8 cellular contexts compared by ENCODE assay signal in the genomic region with DNA sequence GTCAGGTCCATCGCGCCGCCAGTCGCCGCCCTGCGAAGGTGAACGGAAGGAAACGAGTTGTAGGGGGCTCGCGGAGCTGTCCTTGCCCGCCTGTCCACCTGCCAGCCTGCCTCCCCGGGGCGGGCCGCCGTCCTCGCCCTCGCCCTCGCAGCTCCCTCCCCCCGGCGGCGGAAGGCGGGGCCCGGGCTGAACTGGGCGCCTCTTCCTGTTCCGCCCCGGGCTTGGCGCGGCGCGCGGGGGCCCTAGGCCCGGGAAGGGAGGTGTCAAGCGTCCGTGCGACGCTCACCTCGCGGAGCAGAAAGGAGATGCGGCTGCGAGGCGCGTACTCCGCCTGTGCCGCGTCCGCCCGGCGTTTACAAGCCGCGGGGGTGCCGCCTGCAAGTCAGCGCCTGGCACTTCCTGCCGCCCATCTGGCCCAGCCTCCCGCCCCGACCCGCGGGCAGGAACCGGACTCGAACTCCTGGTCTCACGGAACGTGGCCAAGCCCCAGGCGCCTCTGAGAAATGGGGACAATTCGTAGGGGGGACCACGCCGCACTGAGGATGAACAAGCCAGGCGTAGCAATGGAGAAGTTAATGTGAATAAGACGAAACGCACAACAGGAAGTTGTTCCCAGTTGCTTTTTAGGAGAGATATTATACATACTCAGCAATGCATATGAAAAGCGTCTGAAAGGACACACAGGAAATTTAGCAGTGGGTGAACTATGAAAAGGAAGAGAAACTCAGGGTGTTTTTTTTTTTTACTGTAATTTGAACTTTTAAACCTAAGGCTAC. TPM values are rescaled to one million over a fixed set of nuclear protein-coding genes. Genes with fewer than 3 reads are reported as not detected.
DNase-seq lines count a peak whose midpoint lies in the region; ATAC-seq and TF ChIP-seq lines count a peak whose summit lies in the region.

A gene (minus strand): TSS at position 108 of the 776 bp plus-strand sequence. CDS start 97 bp downstream, at position 11.

- H3K4me1 ChIP-seq in osteoblast (ENCODE audit: insufficient read depth, low read length) (peaks cover 30% of the 10 kb centered on the region), testis (peaks cover 16% of the 10 kb centered on the region)

- H3K27me3 ChIP-seq in GM06990 (replicated peaks; ENCODE audit: control insufficient read depth, insufficient read depth, low read length) (no peaks in the 10 kb centered on the region), osteoblast (ENCODE audit: insufficient read depth, low read length) (no peaks in the 10 kb centered on the region), testis (no peaks in the 10 kb centered on the region)

- peak; percentile 88 for ATAC-seq in SK-N-SH treated with all-trans-retinoic acid at 6 μM for 48 hours

- H2AFZ ChIP-seq in osteoblast (ENCODE audit: low read length), result peak within 1 kb of the TSS; percentile 89

- no peak for TF ChIP-seq CTCF in GM06990 (IDR thresholded peaks at IDR 0.05; ENCODE audit: insufficient read depth, low read length, poor library complexity, severe bottlenecking)
- no peak for TF ChIP-seq CTCF in osteoblast (IDR thresholded peaks at IDR 0.05; ENCODE audit: extremely low read depth, low read depth, low read length)
- peak in 1 of 3 experiments; percentile 27 for TF ChIP-seq CTCF in testis (IDR thresholded peaks at IDR 0.05)

- POLR2A ChIA-PET in HEK293T (lab: Yijun Ruan, JAX), result interaction anchor here (0.6 to 2.5 kb wide), 25 partner anchors 10 to 290 kb away, joined by 3 to 25 read pairs (median 4); a partner anchor contains a TSS

- peaks cover 13% of the 10 kb centered on the region for H4K20me1 ChIP-seq in osteoblast (ENCODE audit: insufficient read depth, low read length)

- DNase-seq in GM06990 (ENCODE audit: extremely low read depth, insufficient read length) (peak; percentile 94), HEK293T (ENCODE audit: extremely low spot score) (peak; percentile 70), NAMALWA (ENCODE audit: low spot score) (peak; percentile 92), glomerular endothelial cell (ENCODE audit: extremely low read depth, low read depth, low spot score) (no peak), osteoblast (ENCODE audit: insufficient read length, low spot score, missing footprints) (peak; percentile 96), testis (peak; percentile 88)
- DNase-seq in activated naive CD4-positive, alpha-beta T cell treated with anti-CD3 and anti-CD28 coated beads, Interleukin-2, amount 50 U/mL, for 16 hours, result peak; percentile 88

- WGBS in testis, 2 donors, result 0 to 1% methylated on average over 17 to 56 of the region's 69 CpGs

- CTCF ChIA-PET in HEK293T (lab: Yijun Ruan, JAX), result interaction anchor here (1.1 to 1.6 kb wide), 3 partner anchors 31 to 118 kb away, joined by 3 to 7 read pairs (median 5); a partner anchor contains a TSS

- H3K9me3 ChIP-seq in osteoblast (ENCODE audit: low read depth, low read length) (no peaks in the 10 kb centered on the region), testis (no peaks in the 10 kb centered on the region)

- H3K4me2 ChIP-seq in osteoblast (ENCODE audit: insufficient read depth, low read length), result peak within 1 kb of the TSS; percentile 94

- peaks cover 55% of the 10 kb centered on the region for H3K79me2 ChIP-seq in osteoblast (ENCODE audit: insufficient read depth, low read length)

- H3K4me3 ChIP-seq in GM06990 (replicated peaks; ENCODE audit: low read depth, low read length) (peak within 1 kb of the TSS; percentile 96), osteoblast (ENCODE audit: insufficient read depth, low read length) (peak within 1 kb of the TSS; percentile 78), testis (peak within 1 kb of the TSS; percentile 91 to 98)

- intact Hi-C loops in testis (cut with DNase I; ENCODE audit: low total_unique reads), result no loop called here

- TF ChIP-seq POLR2A in testis (IDR thresholded peaks at IDR 0.05), result peak; percentile 70

- H3K36me3 ChIP-seq in GM06990 (ENCODE audit: control insufficient read depth, insufficient read depth, low read length), result peaks cover 35% of the 10 kb centered on the region
- peaks cover 36% of the 10 kb centered on the region for H3K36me3 ChIP-seq in osteoblast (ENCODE audit: insufficient read depth, low read length)
- no peaks in the 10 kb centered on the region for H3K36me3 ChIP-seq in testis (ENCODE audit: low read depth, missing control alignments)

- H3K27ac ChIP-seq in osteoblast (ENCODE audit: low read depth, low read length) (peak within 1 kb of the TSS; percentile 83), testis (peak within 1 kb of the TSS; percentile 95 to 99)

TF ChIP-seq in HEK293T, 16 proteins besides CTCF, POLR2A, EP300 and RAD21:
- TF ChIP-seq SP1 (IDR thresholded peaks at IDR 0.05), result no peak
- peak; percentile 27; the same call in 1 of the 2 replicates for TF ChIP-seq FOXM1 (IDR thresholded peaks at IDR 0.05; ENCODE audit: borderline replicate concordance)
- TF ChIP-seq L3MBTL2 (conservative IDR thresholded peaks at IDR 0.05), result peak; percentile 61

TF ChIP-seq in SK-N-SH treated with all-trans-retinoic acid at 6 μM for 48 hours, 23 proteins besides CTCF, POLR2A, EP300 and RAD21:
- TF ChIP-seq BACH2 (CRISPR knock-in tag; IDR thresholded peaks at IDR 0.05; ENCODE audit: borderline replicate concordance) (no peak), ISL1 (CRISPR knock-in tag; IDR thresholded peaks at IDR 0.05) (no peak), ZNF70 (CRISPR knock-in tag; IDR thresholded peaks at IDR 0.05) (no peak), SNAI2 (CRISPR knock-in tag; IDR thresholded peaks at IDR 0.05) (no peak), TCF4 (CRISPR knock-in tag; IDR thresholded peaks at IDR 0.05; ENCODE audit: borderline replicate concordance) (no peak), ZFP3 (CRISPR knock-in tag; IDR thresholded peaks at IDR 0.05) (peak; percentile 69; the same call in 1 of the 2 replicates), ZNF565 (CRISPR knock-in tag; conservative IDR thresholded peaks at IDR 0.05; ENCODE audit: low read depth) (no peak), CSDC2 (CRISPR knock-in tag; IDR thresholded peaks at IDR 0.05) (0 out of 2 replicates have a peak, but pooled peaks have one; percentile 26)
- TF ChIP-seq, protein P1, sequence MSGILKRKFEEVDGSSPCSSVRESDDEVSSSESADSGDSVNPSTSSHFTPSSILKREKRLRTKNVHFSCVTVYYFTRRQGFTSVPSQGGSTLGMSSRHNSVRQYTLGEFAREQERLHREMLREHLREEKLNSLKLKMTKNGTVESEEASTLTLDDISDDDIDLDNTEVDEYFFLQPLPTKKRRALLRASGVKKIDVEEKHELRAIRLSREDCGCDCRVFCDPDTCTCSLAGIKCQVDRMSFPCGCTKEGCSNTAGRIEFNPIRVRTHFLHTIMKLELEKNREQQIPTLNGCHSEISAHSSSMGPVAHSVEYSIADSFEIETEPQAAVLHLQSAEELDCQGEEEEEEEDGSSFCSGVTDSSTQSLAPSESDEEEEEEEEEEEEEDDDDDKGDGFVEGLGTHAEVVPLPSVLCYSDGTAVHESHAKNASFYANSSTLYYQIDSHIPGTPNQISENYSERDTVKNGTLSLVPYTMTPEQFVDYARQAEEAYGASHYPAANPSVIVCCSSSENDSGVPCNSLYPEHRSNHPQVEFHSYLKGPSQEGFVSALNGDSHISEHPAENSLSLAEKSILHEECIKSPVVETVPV (CRISPR knock-in tag; IDR thresholded peaks at IDR 0.05), result no peak

RNA-seq across cellular contexts. Expression of the gene that starts here (rescaled TPM):
- total RNA-seq in glomerular endothelial cell (33.2 and 40.3 TPM in 2 replicates), osteoblast (26.1 and 26.5 TPM in 2 replicates), testis (10 to 100 TPM; 38.3 to 60.5 TPM)
- polyA plus RNA-seq in testis (ENCODE audit: insufficient read depth, low read depth, low replicate concordance), result 68.0 TPM
